ENCODE assay signal across 1 cellular context in genomic region chr1:2352341-2353214, GRCh38.
TF ChIP-seq lines count a peak whose summit lies in the region.

No MANE protein-coding gene starts in this region.

TF ChIP-seq in K562, 482 proteins besides CTCF, POLR2A, EP300 and RAD21:
- TF ChIP-seq ADNP (tag; IDR thresholded peaks at IDR 0.05) (no peak), ZNF778 (CRISPR knock-in tag; IDR thresholded peaks at IDR 0.05) (no peak), ZNF780A (CRISPR knock-in tag; IDR thresholded peaks at IDR 0.05) (no peak), DEAF1 (CRISPR knock-in tag; IDR thresholded peaks at IDR 0.05) (no peak), MNT (conservative IDR thresholded peaks at IDR 0.05) (no peak)
